25 cellular contexts compared by ENCODE assay signal in genomic region chr3:178054505-178054904, GRCh38.
"Had no signal": no experiment of that assay in that cellular context is flagged by ENCODE, and none has a peak within 500 bp of the region (broad histone marks: within the 10 kb centered on the region; RNA-seq: fewer than 3 reads in every experiment).

No MANE protein-coding gene starts in this region.

- H3K4me1 Mint-ChIP-seq: activated B cell treated with CpG ODN at 0.5 μM for 24 hours; activated naive CD4-positive, alpha-beta T cell treated with anti-CD3 and anti-CD28 coated beads, Interleukin-2, amount 10 ng/mL, durations not matched to agents 7 days and 5 days; memory B cell; stimulated activated naive B cell treated with anti-CD40 and anti-IgM and Interleukin-4, amounts not matched to agents 10 μg/mL and 1 μg/mL and 100 μg/mL, for 72 hours had no signal

- FAIRE-seq: endothelial cell of umbilical vein, small intestine had no signal

- ATAC-seq: esophagus mucosa; left cardiac atrium; sciatic nerve; stimulated activated naive B cell treated with anti-CD40 and anti-IgM and Interleukin-4, amounts not matched to agents 10 μg/mL and 1 μg/mL and 100 μg/mL, for 72 hours had no signal

- H3K36me3 ChIP-seq: heart right ventricle, vagina had no signal

- H3K27ac ChIP-seq: heart right ventricle, testis, vagina had no signal

- H3K4me3 ChIP-seq: heart right ventricle, testis, vagina had no signal

- DNase-seq: activated B cell treated with CpG ODN at 0.5 μM for 24 hours; activated CD4-positive, alpha-beta T cell treated with anti-CD3 and anti-CD28 coated beads for 4 hours; activated CD4-positive, alpha-beta T cell treated with anti-CD3 and anti-CD28 coated beads, Interleukin-2, amount 50 U/mL, for 48 hours; activated effector memory CD4-positive, alpha-beta T cell treated with anti-CD3 and anti-CD28 coated beads, Interleukin-2, amount 50 U/mL, for 16 hours; activated naive CD4-positive, alpha-beta T cell treated with anti-CD3 and anti-CD28 coated beads, Interleukin-2, amount 10 ng/mL, durations not matched to agents 7 days and 5 days; activated T-cell treated with anti-CD3 and anti-CD28 coated beads, Interleukin-2, amount 50 U/mL, for 48 hours; anterior cingulate cortex; effector memory CD4-positive, alpha-beta T cell; heart right ventricle; islet precursor cell; left cardiac atrium; small intestine; stimulated activated CD4-positive, alpha-beta T cell treated with anti-CD3 and anti-CD28 coated beads, Interleukin-15, amount 100 ng/mL, for 24 hours; stimulated activated CD4-positive, alpha-beta T cell treated with anti-CD3 and anti-CD28 coated beads, Interleukin-2, amount 100 ng/mL, for 48 hours; stimulated activated CD8-positive, alpha-beta memory T cell treated with anti-CD3 and anti-CD28 coated beads, Interleukin-4, amount 100 ng/mL, for 48 hours; stimulated activated naive B cell treated with anti-CD40 and anti-IgM and Interleukin-4, amounts not matched to agents 10 μg/mL and 1 μg/mL and 100 μg/mL, for 72 hours; T1000; testis; trophoblast cell had no signal

- H3K9me3 Mint-ChIP-seq: activated B cell treated with CpG ODN at 0.5 μM for 24 hours; activated naive CD4-positive, alpha-beta T cell treated with anti-CD3 and anti-CD28 coated beads, Interleukin-2, amount 10 ng/mL, durations not matched to agents 7 days and 5 days; stimulated activated naive B cell treated with anti-CD40 and anti-IgM and Interleukin-4, amounts not matched to agents 10 μg/mL and 1 μg/mL and 100 μg/mL, for 72 hours had no signal

- H3K9me3 ChIP-seq: heart right ventricle, testis, vagina had no signal

- H3K27me3 ChIP-seq: heart right ventricle, testis, vagina had no signal

- H3K27ac Mint-ChIP-seq: activated B cell treated with CpG ODN at 0.5 μM for 24 hours; activated naive CD4-positive, alpha-beta T cell treated with anti-CD3 and anti-CD28 coated beads, Interleukin-2, amount 10 ng/mL, durations not matched to agents 7 days and 5 days; brain; memory B cell; stimulated activated naive B cell treated with anti-CD40 and anti-IgM and Interleukin-4, amounts not matched to agents 10 μg/mL and 1 μg/mL and 100 μg/mL, for 72 hours had no signal

- H3K4me3 Mint-ChIP-seq: activated B cell treated with CpG ODN at 0.5 μM for 24 hours; activated naive CD4-positive, alpha-beta T cell treated with anti-CD3 and anti-CD28 coated beads, Interleukin-2, amount 10 ng/mL, durations not matched to agents 7 days and 5 days; brain; memory B cell; stimulated activated naive B cell treated with anti-CD40 and anti-IgM and Interleukin-4, amounts not matched to agents 10 μg/mL and 1 μg/mL and 100 μg/mL, for 72 hours had no signal

- H3K27me3 Mint-ChIP-seq: activated naive CD4-positive, alpha-beta T cell treated with anti-CD3 and anti-CD28 coated beads, Interleukin-2, amount 10 ng/mL, durations not matched to agents 7 days and 5 days had no signal

- H3K36me3 Mint-ChIP-seq: activated naive CD4-positive, alpha-beta T cell treated with anti-CD3 and anti-CD28 coated beads, Interleukin-2, amount 10 ng/mL, durations not matched to agents 7 days and 5 days; brain; memory B cell; stimulated activated naive B cell treated with anti-CD40 and anti-IgM and Interleukin-4, amounts not matched to agents 10 μg/mL and 1 μg/mL and 100 μg/mL, for 72 hours had no signal
